ENCODE assay signal across 25 cellular contexts in genomic region chr17:8781784-8782575, GRCh38. TPM values are rescaled to one million over a fixed set of nuclear protein-coding genes. Genes with fewer than 3 reads are reported as not detected.
DNase-seq lines count a peak whose midpoint lies in the region; ATAC-seq, FAIRE-seq and TF ChIP-seq lines count a peak whose summit lies in the region.
"Had no signal": no experiment of that assay in that cellular context is flagged by ENCODE, and none has a peak within 500 bp of the region (broad histone marks: within the 10 kb centered on the region; RNA-seq: fewer than 3 reads in every experiment).

No MANE protein-coding gene starts in this region.

- no peak overlapping the region for H3K56ac ChIP-seq in H1 (replicated peaks; ENCODE audit: insufficient read length, low read depth, low read length)
- H3K56ac ChIP-seq in mesendoderm (ENCODE audit: low read length), result no peak overlapping the region

- H3K36me3 ChIP-seq in H1 (ENCODE audit: control insufficient read depth in 2 of 4, insufficient read depth in 4 of 4, low read length in 3 of 4) (no peaks in the 10 kb centered on the region), mesendoderm (ENCODE audit: control insufficient read depth, insufficient read depth, low read length) (no peaks in the 10 kb centered on the region), tibial artery (no peaks in the 10 kb centered on the region)

- H4K8ac ChIP-seq in H1 (ENCODE audit: extremely low read depth, insufficient read depth, low read length) (no peak overlapping the region), mesendoderm (ENCODE audit: low read depth, low read length) (no peak overlapping the region)

- no peaks in the 10 kb centered on the region for H3K23me2 ChIP-seq in H1 (ENCODE audit: low read depth, low read length)

- H2BK120ac ChIP-seq in H1 (replicated peaks; ENCODE audit: low read depth, low read length) (no peak overlapping the region), mesendoderm (ENCODE audit: low read depth, low read length) (no peak overlapping the region)

- no peak overlapping the region for H3K4me2 ChIP-seq in H1 (ENCODE audit: insufficient read depth in 1 of 2, low read depth in 2 of 2, low read length in 2 of 2)
- H3K4me2 ChIP-seq in mesendoderm (ENCODE audit: low read length), result no peak overlapping the region
- H3K4me2 ChIP-seq: SK-N-SH had no signal

- peak overlapping the region; percentile 7; the same call in 1 of the 2 replicates for H3K27ac ChIP-seq in H1 (ENCODE audit: low read depth, low read length)
- peak overlapping the region; percentile 73 for H3K27ac ChIP-seq in mesendoderm (ENCODE audit: low read depth, low read length)
- H3K27ac ChIP-seq in tibial artery, result peak overlapping the region; percentile 6 to 11
- H3K27ac ChIP-seq: HL-60 had no signal

- WGBS in H1 (ENCODE audit: extremely low coverage in 1 of 2, insufficient coverage in 1 of 2, insufficient read length in 1 of 2, insufficient replicate concordance in 2 of 2, low coverage in 1 of 2, low lambda C conversion rate in 2 of 2, missing lambda C conversion rate in 1 of 2), 2 experiments, result 87% methylated on average over 5 of the region's 5 CpGs; no CpG with 5 or more reads in 1 of the 2 experiments
- no CpG with 5 or more reads among the region's 5 CpGs for WGBS in mesendoderm (ENCODE audit: extremely low coverage, insufficient coverage, low lambda C conversion rate)

- H3K9ac ChIP-seq in H1 (replicated peaks in 1 of 4; ENCODE audit: extremely low read depth in 1 of 4, low read depth in 3 of 4, low read length in 3 of 4) (no peak overlapping the region), mesendoderm (ENCODE audit: low read length) (no peak overlapping the region)
- H3K9ac ChIP-seq: SK-N-SH had no signal

- TF ChIP-seq RAD21 in H1 (IDR thresholded peaks at IDR 0.05 in 1 of 2, conservative IDR thresholded peaks at IDR 0.05 in 1 of 2; ENCODE audit: low read depth in 2 of 2, low read length in 2 of 2), result no peak

- POLR2A ChIA-PET in H1 (lab: Charles Lee; ENCODE audit: partially characterized antibody), result no interaction called here

- FAIRE-seq in H1 (lab: Jason Lieb, UNC), result no peak
- FAIRE-seq in GM12891 (lab: Jason Lieb, UNC), result no peak

- H2BK20ac ChIP-seq in H1 (ENCODE audit: low read length), result no peak overlapping the region

- H3K4me3 ChIP-seq in H1 (ENCODE audit: extremely low read depth in 1 of 4, insufficient read depth in 2 of 4, low read depth in 3 of 4, low read length in 4 of 4) (no peak overlapping the region), mesendoderm (ENCODE audit: low read length) (no peak overlapping the region), tibial artery (no peak overlapping the region)

- H4K91ac ChIP-seq in H1 (replicated peaks; ENCODE audit: insufficient read length, low read length), result no peak overlapping the region

- H3K23ac ChIP-seq in H1 (ENCODE audit: insufficient read length), result no peak overlapping the region
- no peak overlapping the region for H3K23ac ChIP-seq in mesendoderm (ENCODE audit: low read length)

- no peaks in the 10 kb centered on the region for H4K20me1 ChIP-seq in H1 (replicated peaks in 1 of 2; ENCODE audit: control insufficient read depth in 1 of 2, insufficient read depth in 2 of 2, low read length in 2 of 2)

- no peak overlapping the region for H3K18ac ChIP-seq in H1 (ENCODE audit: extremely low read depth, low read length)
- H3K18ac ChIP-seq in mesendoderm (ENCODE audit: low read length), result no peak overlapping the region

- H3K14ac ChIP-seq in H1 (ENCODE audit: insufficient read length), result no peak overlapping the region

- H2BK5ac ChIP-seq in H1 (ENCODE audit: low read depth, low read length) (no peak overlapping the region), mesendoderm (ENCODE audit: low read length) (no peak overlapping the region)

- no peak overlapping the region for H2BK12ac ChIP-seq in H1 (ENCODE audit: low read depth, low read length)

- H2BK15ac ChIP-seq in H1 (ENCODE audit: low read length) (no peak overlapping the region), mesendoderm (replicated peaks; ENCODE audit: low read depth) (no peak overlapping the region)

- no peak overlapping the region for H2AK5ac ChIP-seq in H1 (ENCODE audit: low read depth, low read length)
- no peak overlapping the region for H2AK5ac ChIP-seq in mesendoderm (ENCODE audit: low read length)

- H3K79me1 ChIP-seq in H1 (ENCODE audit: low read depth, low read length) (no peaks in the 10 kb centered on the region), mesendoderm (ENCODE audit: low read length) (no peaks in the 10 kb centered on the region)

- no peak for TF ChIP-seq CTCF in H1 (IDR thresholded peaks at IDR 0.05; ENCODE audit: control extremely low read depth in 1 of 3, insufficient read depth in 1 of 3, low read depth in 1 of 3, low read length in 3 of 3)
- no peak for TF ChIP-seq CTCF in tibial artery (IDR thresholded peaks at IDR 0.05)

- TF ChIP-seq POLR2A in H1 (IDR thresholded peaks at IDR 0.05; ENCODE audit: control extremely low read depth in 1 of 2, low read depth in 2 of 2, low read length in 2 of 2), result no peak
- no peak for TF ChIP-seq POLR2A in GM12891 (IDR thresholded peaks at IDR 0.05; ENCODE audit: low read depth, low read length)

- H4K5ac ChIP-seq in H1 (ENCODE audit: insufficient read length, low read depth, low read length) (no peak overlapping the region), mesendoderm (ENCODE audit: low read length) (no peak overlapping the region)

- H3K79me2 ChIP-seq in H1 (ENCODE audit: control insufficient read depth in 1 of 2, insufficient read depth in 2 of 2, low read length in 2 of 2), result no peaks in the 10 kb centered on the region
- no peaks in the 10 kb centered on the region for H3K79me2 ChIP-seq in mesendoderm (ENCODE audit: control insufficient read depth, insufficient read depth, low read length)

- H3K9me3 ChIP-seq in H1 (ENCODE audit: insufficient read depth in 2 of 2, low read depth in 1 of 2, low read length in 1 of 2) (no peaks in the 10 kb centered on the region), tibial artery (no peaks in the 10 kb centered on the region)
- H3K9me3 ChIP-seq: Caco-2 had no signal

- CTCF ChIA-PET in H1 (lab: Charles Lee; ENCODE audit: partially characterized antibody), result interaction anchor here (0.6 to 2.1 kb wide), 3 partner anchors 14 to 49 kb away, joined by 3 to 8 read pairs (median 3); no protein-coding TSS in a partner anchor

- H3K4me1 ChIP-seq in H1 (replicated peaks in 1 of 4; ENCODE audit: control insufficient read depth in 3 of 4, insufficient read depth in 4 of 4, low read length in 3 of 4) (peaks cover 0 to 1% (median 0%) of the 10 kb centered on the region in 4 experiments; a peak in 1 of 7 replicates), mesendoderm (ENCODE audit: control insufficient read depth, low read depth, low read length) (peaks cover 3% of the 10 kb centered on the region), tibial artery (peaks cover 0 to 20% (median 4%) of the 10 kb centered on the region in 4 donors)
- H3K4me1 ChIP-seq: Caco-2 had no signal

- intact Hi-C loops in tibial artery (cut with DNase I; ENCODE audit: low total_unique reads), result no loop called here

- TF ChIP-seq EP300 in H1 (IDR thresholded peaks at IDR 0.05; ENCODE audit: borderline replicate concordance in 1 of 2, low read depth in 2 of 2, low read length in 2 of 2), result no peak

- DNase-seq in MV-4-11 (lab: John Stamatoyannopoulos, UW), result peak; percentile 56
- DNase-seq in H1 (ENCODE audit: low read depth in 1 of 2, low spot score in 2 of 2), result peak in 1 of 2 experiments; percentile 35
- DNase-seq in mesendoderm, result peak; percentile 57
- no peak for DNase-seq in tibial artery
- DNase-seq in midbrain (lab: John Stamatoyannopoulos, UW), result no peak
- DNase-seq in GM12891 (ENCODE audit: insufficient read length, low spot score), result no peak
- no peak for DNase-seq in NCI-H2227 treated with DMSO at 0.1 percent for 48 hours (lab: John Stamatoyannopoulos, UW)
- DNase-seq: C1 segment of cervical spinal cord; Caco-2; CD8-positive, alpha-beta T cell; DMS79 treated with DMSO at 0.1 percent for 48 hours; GOT3; NCI-H1092 treated with DMSO at 0.1 percent for 48 hours; NCI-H1436; NCI-H187; NCI-H2171 treated with DMSO at 0.1 percent for 48 hours; NCI-H446; NCI-H526; NCI-H82; NK-92 treated with Interleukin-12 subunit alpha and Interleukin-12 subunit beta, amount 100 ng/mL, for 24 hours; PC-3; SK-N-SH had no signal

- H3K4ac ChIP-seq in H1 (replicated peaks; ENCODE audit: insufficient read length, low read depth, low read length) (no peak overlapping the region), mesendoderm (ENCODE audit: low read depth, low read length) (peak overlapping the region; percentile 8)

- ATAC-seq in GM18870 (IDR thresholded peaks at IDR 0.05; ENCODE audit: unreplicated experiment), result no peak
- ATAC-seq: CD8-positive, alpha-beta T cell; PC-3 had no signal

- H2AFZ ChIP-seq in H1 (ENCODE audit: low read length), result peak overlapping the region; percentile 18

- H3K27me3 ChIP-seq in H1 (replicated peaks in 1 of 4; ENCODE audit: control insufficient read depth in 3 of 4, extremely low read depth in 1 of 4, insufficient read depth in 3 of 4, low read length in 3 of 4) (no peaks in the 10 kb centered on the region; a peak in 2 of 7 replicates), mesendoderm (ENCODE audit: insufficient read depth, low read length, poor library complexity) (no peaks in the 10 kb centered on the region), tibial artery (no peaks in the 10 kb centered on the region)

RNA-seq across cellular contexts. Expression of gene MFSD6L, which starts 17.2 kb away (rescaled TPM):
- 2.6 and 2.8 TPM in 2 replicates for total RNA-seq in H1 (2021; fragmentation: NEBNext Ultra II Directional; extraction: Animal tissue kit (Norgen Biotek cat#: 25700))
- polyA plus RNA-seq in H1 (2011; rRNA removed), result 2.7 and 3.5 TPM in 2 replicates
- polyA plus RNA-seq in H1 (2011; cell fraction: cytosol; rRNA removed), result 3.2 TPM
- polyA plus RNA-seq in H1 (2011; cell fraction: nucleus; rRNA removed), result 3.5 TPM
- 1.8 to 3.3 TPM (median 3.0 TPM) in 4 replicates for polyA plus RNA-seq in H1 (2012, experiment 1 of 2)
- 2.3 TPM for polyA plus RNA-seq in H1 (2012, experiment 2 of 2)
- polyA plus RNA-seq in H1 (2013, experiment 1 of 2), result 2.5 TPM
- polyA plus RNA-seq in H1 (2013, experiment 2 of 2), result 2.2 TPM
- polyA minus RNA-seq in H1 (2011; rRNA and poly(A)+ RNA removed), result 2.8 and 3.6 TPM in 2 replicates
- polyA minus RNA-seq in H1 (2011; cell fraction: cytosol; rRNA and poly(A)+ RNA removed), result 2.3 TPM
- 4.0 TPM for polyA minus RNA-seq in H1 (2011; cell fraction: nucleus; rRNA and poly(A)+ RNA removed)
- 0.39 TPM for polyA plus RNA-seq in mesendoderm (2013, experiment 1 of 2)
- polyA plus RNA-seq in mesendoderm (2013, experiment 2 of 2), result 0.34 TPM
- 1.4 TPM for polyA plus RNA-seq in GM12891 (2012; ENCODE audit: low read depth, missing spikeins)
- total RNA-seq: A673; Caco-2; CD8-positive, alpha-beta T cell had no signal
- polyA plus RNA-seq: SK-N-SH had no signal

RNA-seq across cellular contexts. Expression of gene SPDYE4, which starts 23.6 kb away (rescaled TPM):
- total RNA-seq in H1 (2021; fragmentation: NEBNext Ultra II Directional; extraction: Animal tissue kit (Norgen Biotek cat#: 25700)), result not detected in 2 replicates
- polyA plus RNA-seq in H1 (2011; rRNA removed), result not detected in 2 replicates
- not detected for polyA plus RNA-seq in H1 (2011; cell fraction: cytosol; rRNA removed)
- polyA plus RNA-seq in H1 (2011; cell fraction: nucleus; rRNA removed), result not detected
- polyA plus RNA-seq in H1 (2012, experiment 1 of 2), result not detected in 4 replicates
- not detected for polyA plus RNA-seq in H1 (2012, experiment 2 of 2)
- not detected for polyA plus RNA-seq in H1 (2013, experiment 1 of 2)
- not detected for polyA plus RNA-seq in H1 (2013, experiment 2 of 2)
- polyA minus RNA-seq in H1 (2011; rRNA and poly(A)+ RNA removed), result not detected in 2 replicates
- polyA minus RNA-seq in H1 (2011; cell fraction: cytosol; rRNA and poly(A)+ RNA removed), result not detected
- polyA minus RNA-seq in H1 (2011; cell fraction: nucleus; rRNA and poly(A)+ RNA removed), result not detected
- polyA plus RNA-seq in mesendoderm (2013, experiment 1 of 2), result not detected
- polyA plus RNA-seq in mesendoderm (2013, experiment 2 of 2), result not detected
- not detected for polyA plus RNA-seq in GM12891 (2012; ENCODE audit: low read depth, missing spikeins)
- total RNA-seq: A673; Caco-2; CD8-positive, alpha-beta T cell; PC-3 had no signal
- polyA plus RNA-seq: SK-N-SH had no signal

RNA-seq across cellular contexts. Expression of gene CCDC42, which starts 37.3 kb away (rescaled TPM):
- not detected in 2 replicates for total RNA-seq in H1 (2021; fragmentation: NEBNext Ultra II Directional; extraction: Animal tissue kit (Norgen Biotek cat#: 25700))
- polyA plus RNA-seq in H1 (2011; rRNA removed), result not detected in 2 replicates
- not detected for polyA plus RNA-seq in H1 (2011; cell fraction: cytosol; rRNA removed)
- polyA plus RNA-seq in H1 (2011; cell fraction: nucleus; rRNA removed), result not detected
- polyA plus RNA-seq in H1 (2012, experiment 1 of 2), result not detected in 4 replicates
- polyA plus RNA-seq in H1 (2012, experiment 2 of 2), result not detected
- not detected for polyA plus RNA-seq in H1 (2013, experiment 1 of 2)
- not detected for polyA plus RNA-seq in H1 (2013, experiment 2 of 2)
- not detected in 2 replicates for polyA minus RNA-seq in H1 (2011; rRNA and poly(A)+ RNA removed)
- polyA minus RNA-seq in H1 (2011; cell fraction: cytosol; rRNA and poly(A)+ RNA removed), result not detected
- not detected for polyA minus RNA-seq in H1 (2011; cell fraction: nucleus; rRNA and poly(A)+ RNA removed)
- polyA plus RNA-seq in mesendoderm (2013, experiment 1 of 2), result not detected
- polyA plus RNA-seq in mesendoderm (2013, experiment 2 of 2), result 0.04 TPM
- not detected for polyA plus RNA-seq in GM12891 (2012; ENCODE audit: low read depth, missing spikeins)
- total RNA-seq: A673, Caco-2, PC-3 had no signal
- polyA plus RNA-seq: SK-N-SH had no signal

Comparison
In these comparisons a context has a peak if more than half of its experiments do, and no peak if none do; other contexts are left out.
1. DNase-seq: peak in MV-4-11 (single experiment) and mesendoderm (single experiment); none in tibial artery (0 of 2), midbrain (single experiment), GM12891 (single experiment) and NCI-H2227 treated with DMSO at 0.1 percent for 48 hours (single experiment).
2. H3K27ac ChIP-seq: peak in every context shown above with its lines; median percentile 73 in mesendoderm; 8 in tibial artery; 7 in H1.